Comparison of ENCODE assay signal across 8 cellular contexts in the genomic region with DNA sequence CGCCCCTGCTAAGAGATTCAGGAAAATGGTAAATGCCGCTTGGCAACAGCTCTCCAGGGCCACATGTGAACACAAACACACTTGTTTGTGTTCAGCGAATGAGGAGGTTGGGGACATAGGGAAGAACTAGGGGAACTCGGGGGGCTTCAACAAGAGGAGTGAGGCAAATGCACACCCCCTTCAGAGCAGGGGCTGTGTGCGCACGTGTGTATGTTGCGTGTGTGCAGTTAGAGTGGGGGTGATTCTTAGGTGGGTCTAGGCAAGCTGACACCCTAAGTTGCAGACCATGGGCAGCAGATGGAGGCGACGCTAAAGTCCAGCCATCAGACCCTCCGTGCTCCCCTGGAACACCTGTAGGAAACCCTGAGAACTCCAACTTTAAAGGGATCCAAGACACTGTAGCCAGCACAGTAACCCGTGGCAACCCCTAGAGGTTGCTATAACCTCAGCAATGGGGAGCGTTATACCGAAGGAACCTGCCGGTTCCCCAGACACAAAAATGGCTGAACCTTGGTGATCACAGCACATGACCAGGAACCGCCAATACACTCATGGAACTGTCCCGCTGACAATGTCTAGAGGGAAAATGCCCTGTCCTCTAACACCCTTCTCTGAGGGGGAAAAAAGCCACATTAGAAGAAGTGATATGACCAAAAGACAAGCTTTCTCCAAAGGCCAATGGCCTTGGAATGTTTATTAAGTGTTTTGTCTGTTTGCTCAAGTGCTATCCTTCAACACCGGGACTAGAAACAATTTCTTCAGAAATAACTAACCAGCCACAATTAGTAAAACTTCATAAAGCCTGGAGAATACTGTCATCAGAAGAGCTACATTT.
DNase-seq lines count a peak whose midpoint lies in the region; ATAC-seq, FAIRE-seq and TF ChIP-seq lines count a peak whose summit lies in the region.

No MANE protein-coding gene starts in this region.

- H3K27me3 ChIP-seq in HAP-1 (ENCODE audit: low read depth): no peaks in the 10 kb centered on the region

- H3K27ac ChIP-seq in caudate nucleus (ENCODE audit: low read depth, low read length): no peak overlapping the region
- no peak overlapping the region for H3K27ac ChIP-seq in kidney (ENCODE audit: low read depth in 2 of 2, low read length in 2 of 2)

- no peaks in the 10 kb centered on the region for H3K4me1 ChIP-seq in HAP-1
- H3K4me1 ChIP-seq in kidney (ENCODE audit: control insufficient read depth in 1 of 2, insufficient read depth in 1 of 2, low read depth in 1 of 2, low read length in 2 of 2): no peaks in the 10 kb centered on the region

- H3K9ac ChIP-seq in kidney (ENCODE audit: low read length in 2 of 2): no peak overlapping the region

- intact Hi-C loops in kidney (cut with DNase I): loop anchor here (10.0 kb wide), 1 partner anchor 219 kb away; no protein-coding TSS in a partner anchor

- TF ChIP-seq CTCF in kidney (IDR thresholded peaks at IDR 0.05; ENCODE audit: borderline replicate concordance, extremely low read depth, insufficient read depth): peak; percentile 84

- H3K9me3 ChIP-seq in HAP-1 (peaks cover 6% of the 10 kb centered on the region), kidney (ENCODE audit: control insufficient read depth in 1 of 2, low read length in 2 of 2) (no peaks in the 10 kb centered on the region)

- ATAC-seq in HG03469 (IDR thresholded peaks at IDR 0.05; ENCODE audit: unreplicated experiment): no peak

- in situ Hi-C loops in HAP-1 (cut with MboI; ENCODE audit: low sequenced_read_pairs): loop anchor here (5.0 to 25.0 kb wide), 4 partner anchors 216 to 991 kb away; no protein-coding TSS in a partner anchor

- peak; percentile 77 for DNase-seq in ELF-1 (ENCODE audit: low read depth, low spot score)
- DNase-seq in HAP-1 (ENCODE audit: low spot score in 2 of 2): peak; percentile 51 to 71
- DNase-seq in NCI-H524 (lab: John Stamatoyannopoulos, UW): peak; percentile 61 to 71
- peak in 37 of 61 donors; percentile 2 to 69 (median 26) for DNase-seq in caudate nucleus (lab: John Stamatoyannopoulos, UW)
- no peak for DNase-seq in kidney
- peak; percentile 82 for DNase-seq in superior temporal gyrus (ENCODE audit: extremely low spot score)
- no peak for DNase-seq in mesenteric fat pad (ENCODE audit: low spot score)

- H3K4me3 ChIP-seq in HAP-1: no peak overlapping the region
- no peak overlapping the region for H3K4me3 ChIP-seq in kidney (ENCODE audit: low read length in 2 of 2)

- no peaks in the 10 kb centered on the region for H3K36me3 ChIP-seq in HAP-1 (replicated peaks)
- no peaks in the 10 kb centered on the region for H3K36me3 ChIP-seq in kidney (ENCODE audit: control insufficient read depth in 1 of 2, insufficient read depth in 2 of 2, low read length in 2 of 2)

- no peak for FAIRE-seq in kidney (lab: Jason Lieb, UNC)

Comparison
In these comparisons a context has a peak if more than half of its experiments do, and no peak if none do; other contexts are left out.
1. DNase-seq: peak in ELF-1 (single experiment), HAP-1 (2 of 2), NCI-H524 (2 of 2), caudate nucleus (37 of 61) and superior temporal gyrus (single experiment); none in kidney (single experiment) and mesenteric fat pad (single experiment).